In genomic region chr5:54404568-54404967, GRCh38 we compare ENCODE assay signal across 1 cellular context.
TF ChIP-seq lines count a peak whose summit lies in the region.

No MANE protein-coding gene starts in this region.

TF ChIP-seq in SK-N-SH, 30 proteins besides CTCF, POLR2A, EP300 and RAD21 (continued from another document):
- TF ChIP-seq ZBTB33 (IDR thresholded peaks at IDR 0.05; ENCODE audit: borderline replicate concordance, low read depth) (no peak), FOXM1 (IDR thresholded peaks at IDR 0.05; ENCODE audit: low read depth) (no peak)
TF ChIP-seq in SK-N-SH: peak in this region for 0.
